In genomic region chr21:41169258-41169576, GRCh38 we compare ENCODE assay signal across 8 cellular contexts. TPM values are rescaled to one million over a fixed set of nuclear protein-coding genes. Genes with fewer than 3 reads are reported as not detected.
DNase-seq lines count a peak whose midpoint lies in the region; ATAC-seq and TF ChIP-seq lines count a peak whose summit lies in the region.

No MANE protein-coding gene starts in this region.

- peak overlapping the region; percentile 81 for H3K4me3 Mint-ChIP-seq in activated naive CD8-positive, alpha-beta T cell treated with anti-CD3 and anti-CD28 coated beads, Interleukin-2, amount 10 ng/mL, durations not matched to agents 7 days and 5 days

- H3K27me3 Mint-ChIP-seq in activated naive CD8-positive, alpha-beta T cell treated with anti-CD3 and anti-CD28 coated beads, Interleukin-2, amount 10 ng/mL, durations not matched to agents 7 days and 5 days = peaks cover 55% of the 10 kb centered on the region

- no peak for DNase-seq in HFF-Myc (ENCODE audit: extremely low read depth, low read depth)
- DNase-seq in activated naive CD8-positive, alpha-beta T cell treated with anti-CD3 and anti-CD28 coated beads, Interleukin-2, amount 10 ng/mL, durations not matched to agents 7 days and 5 days = no peak
- DNase-seq in smooth muscle cell (lab: John Stamatoyannopoulos, UW; ENCODE audit: unreplicated experiment) = no peak
- DNase-seq in kidney tubule cell (ENCODE audit: low spot score) = no peak
- no peak for DNase-seq in GOT3 (lab: John Stamatoyannopoulos, UW)
- no peak for DNase-seq in NCI-H510A treated with DMSO at 0.1 percent for 48 hours (lab: John Stamatoyannopoulos, UW)
- no peak for DNase-seq in superior temporal gyrus (ENCODE audit: extremely low spot score)

- TF ChIP-seq CTCF in HFF-Myc (IDR thresholded peaks at IDR 0.05; ENCODE audit: low read depth, low read length, missing control alignments) = no peak
- TF ChIP-seq CTCF in smooth muscle cell (IDR thresholded peaks at IDR 0.05; ENCODE audit: borderline replicate concordance, insufficient read depth, poor library complexity, severe bottlenecking) = no peak

- H3K9me3 ChIP-seq in iPS-18c (ENCODE audit: control insufficient read depth, insufficient read depth, low read length) (no peaks in the 10 kb centered on the region), smooth muscle cell (replicated peaks; ENCODE audit: low read depth) (no peaks in the 10 kb centered on the region)

- no peaks in the 10 kb centered on the region for H3K36me3 ChIP-seq in smooth muscle cell (ENCODE audit: low read depth)

- no peaks in the 10 kb centered on the region for H3K36me3 Mint-ChIP-seq in activated naive CD8-positive, alpha-beta T cell treated with anti-CD3 and anti-CD28 coated beads, Interleukin-2, amount 10 ng/mL, durations not matched to agents 7 days and 5 days

- WGBS in smooth muscle cell (ENCODE audit: low lambda C conversion rate) = 34% methylated on average over 3 of the region's 3 CpGs

- peaks cover 6% of the 10 kb centered on the region for H3K4me1 ChIP-seq in smooth muscle cell (ENCODE audit: low read depth)

- H3K4me3 ChIP-seq in HFF-Myc (replicated peaks; ENCODE audit: low read depth, low read length) (peak overlapping the region; percentile 76), iPS-18c (ENCODE audit: insufficient read depth, low read depth, low read length) (peak overlapping the region; percentile 40; the same call in 1 of the 2 replicates), smooth muscle cell (peak overlapping the region; percentile 91)

- H2AFZ ChIP-seq in smooth muscle cell (ENCODE audit: low read depth) = no peak overlapping the region

- no peak overlapping the region for H3K27ac ChIP-seq in smooth muscle cell (ENCODE audit: low read depth)

- H3K9ac ChIP-seq in smooth muscle cell (ENCODE audit: low read depth) = no peak overlapping the region

- peaks cover 9% of the 10 kb centered on the region for H3K4me1 Mint-ChIP-seq in activated naive CD8-positive, alpha-beta T cell treated with anti-CD3 and anti-CD28 coated beads, Interleukin-2, amount 10 ng/mL, durations not matched to agents 7 days and 5 days

- POLR2A ChIA-PET in activated naive CD8-positive, alpha-beta T cell treated with anti-CD3 and anti-CD28 coated beads, Interleukin-2, amount 10 ng/mL, durations not matched to agents 7 days and 5 days (lab: Charles Lee) = interaction anchor here (0.8 to 1.1 kb wide), 2 partner anchors 201 to 256 kb away, joined by 3 to 4 read pairs; partner anchors contain the start of gene MX1

- peak overlapping the region; percentile 100 for H3K4me2 ChIP-seq in smooth muscle cell

- H4K20me1 ChIP-seq in smooth muscle cell (ENCODE audit: low read depth) = peaks cover 18% of the 10 kb centered on the region

- no peaks in the 10 kb centered on the region for H3K79me2 ChIP-seq in smooth muscle cell (ENCODE audit: low read depth)

- peaks cover 13% of the 10 kb centered on the region for H3F3A ChIP-seq in smooth muscle cell (ENCODE audit: low read depth)

- H3K27me3 ChIP-seq in smooth muscle cell (ENCODE audit: low read depth) = no peaks in the 10 kb centered on the region

- H3K27ac Mint-ChIP-seq in activated naive CD8-positive, alpha-beta T cell treated with anti-CD3 and anti-CD28 coated beads, Interleukin-2, amount 10 ng/mL, durations not matched to agents 7 days and 5 days = no peak overlapping the region

- no peaks in the 10 kb centered on the region for H3K9me3 Mint-ChIP-seq in activated naive CD8-positive, alpha-beta T cell treated with anti-CD3 and anti-CD28 coated beads, Interleukin-2, amount 10 ng/mL, durations not matched to agents 7 days and 5 days

- ATAC-seq in activated naive CD8-positive, alpha-beta T cell treated with anti-CD3 and anti-CD28 coated beads, Interleukin-2, amount 10 ng/mL, durations not matched to agents 7 days and 5 days (ENCODE audit: low read depth) = no peak

RNA-seq across cellular contexts. Expression of gene BACE2, which starts 1.3 kb away (rescaled TPM):
- 1 to 10 TPM; 5.1 to 5.2 TPM for total RNA-seq in activated naive CD8-positive, alpha-beta T cell treated with anti-CD3 and anti-CD28 coated beads, Interleukin-2, amount 10 ng/mL, durations not matched to agents 7 days and 5 days
- total RNA-seq in smooth muscle cell = 25.3 and 47.2 TPM in 2 replicates
- polyA plus RNA-seq in smooth muscle cell = 26.4 and 33.3 TPM in 2 replicates

Comparison
In these comparisons a context has a peak if more than half of its experiments do, and no peak if none do; other contexts are left out.
1. H3K4me3 ChIP-seq: peak in every context shown above with its lines; median percentile 91 in smooth muscle cell; 76 in HFF-Myc; 40 in iPS-18c.